Comparison of ENCODE assay signal across 8 cellular contexts in genomic region chr2:26847663-26848335, GRCh38. TPM values are rescaled to one million over a fixed set of nuclear protein-coding genes. Genes with fewer than 3 reads are reported as not detected.
DNase-seq lines count a peak whose midpoint lies in the region; ATAC-seq and TF ChIP-seq lines count a peak whose summit lies in the region.

TSS of gene DPYSL5 (plus strand) at chr2:26848132. CDS start at chr2:26898500, 50,368 bp downstream.

- peak within 1 kb of the TSS; percentile 89 for H2BK5ac ChIP-seq in neuronal stem cell (ENCODE audit: low read length)

- peak within 1 kb of the TSS; percentile 84 for H2BK15ac ChIP-seq in neuronal stem cell (ENCODE audit: low read length)

- H3K4me1 ChIP-seq in HUES6 (ENCODE audit: control insufficient read depth, insufficient read depth, low read length) (peaks cover 3% of the 10 kb centered on the region; the same call in 1 of the 2 replicates), Panc1 (ENCODE audit: control insufficient read depth, insufficient read depth, low read length) (peaks cover 4% of the 10 kb centered on the region; the same call in 1 of the 2 replicates), neuronal stem cell (ENCODE audit: control insufficient read depth in 2 of 2, insufficient read depth in 1 of 2, low read depth in 1 of 2, low read length in 2 of 2) (peaks cover 18 to 29% of the 10 kb centered on the region in 2 donors)

- CTCF ChIA-PET in Panc1 (lab: Charles Lee): interaction anchor here (1.9 kb wide), 1 partner anchor 95 kb away, joined by 5 read pairs; no protein-coding TSS in a partner anchor

- in situ Hi-C loops in Panc1 (cut with HindIII; ENCODE audit: low pct_unique_long_range_greater_than_20kb, low sequenced_read_pairs): no loop called here

- H3K4ac ChIP-seq in neuronal stem cell (ENCODE audit: low read length): peak within 1 kb of the TSS; percentile 90

- H3K36me3 ChIP-seq in HUES6 (ENCODE audit: control insufficient read depth, insufficient read depth, low read length) (no peaks in the 10 kb centered on the region), Panc1 (ENCODE audit: control insufficient read depth, insufficient read depth, low read length) (no peaks in the 10 kb centered on the region), neuronal stem cell (replicated peaks in 1 of 2; ENCODE audit: control insufficient read depth in 2 of 2, insufficient read depth in 2 of 2, low read length in 2 of 2) (peaks cover 3 to 27% of the 10 kb centered on the region in 2 donors)

- POLR2A ChIA-PET in Panc1 (lab: Charles Lee): no interaction called here

- H3K27me3 ChIP-seq in HUES6 (ENCODE audit: control insufficient read depth, insufficient read depth, low read length) (peaks cover 84% of the 10 kb centered on the region), Panc1 (ENCODE audit: control insufficient read depth, insufficient read depth, low read length) (peaks cover 34% of the 10 kb centered on the region), dorsolateral prefrontal cortex (peaks cover 0 to 33% (median 4%) of the 10 kb centered on the region in 45 donors), neuronal stem cell (ENCODE audit: control insufficient read depth in 3 of 3, insufficient read depth in 3 of 3, low read depth in 1 of 3, low read length in 3 of 3) (peaks cover 0 to 14% (median 3%) of the 10 kb centered on the region in 3 experiments)

- BruUV-seq in Panc1 (replicated peaks; lab: Mats Ljungman, UMichigan): no TSS peak

- no peak for TF ChIP-seq CTCF in Panc1 (IDR thresholded peaks at IDR 0.05)
- peak in 6 of 56 donors; percentile 8 to 25 (median 16) for TF ChIP-seq CTCF in dorsolateral prefrontal cortex (IDR thresholded peaks at IDR 0.05 in 54 of 56, conservative IDR thresholded peaks at IDR 0.05 in 2 of 56; ENCODE audit: low read depth in 1 of 56, partially characterized antibody in 56 of 56)

- H3K23ac ChIP-seq in neuronal stem cell (ENCODE audit: low read depth, low read length, poor library complexity): peak within 1 kb of the TSS; percentile 82

- H2AFZ ChIP-seq in neuronal stem cell (ENCODE audit: low read length): peak within 1 kb of the TSS; percentile 89

- H2AK5ac ChIP-seq in neuronal stem cell (ENCODE audit: low read depth, low read length): peak within 1 kb of the TSS; percentile 95

- DNase-seq in AG08396 (ENCODE audit: low spot score): peak; percentile 22
- no peak for DNase-seq in Panc1 (ENCODE audit: low read depth, low spot score)
- peak; percentile 59 to 90 (median 74) for DNase-seq in dorsolateral prefrontal cortex
- peak; percentile 97 for DNase-seq in neuronal stem cell (ENCODE audit: low spot score)
- no peak for DNase-seq in activated effector memory CD4-positive, alpha-beta T cell treated with anti-CD3 and anti-CD28 coated beads, Interleukin-2, amount 50 U/mL, for 16 hours
- DNase-seq in left lobe of liver (ENCODE audit: low spot score): no peak

- H3K27ac ChIP-seq in HUES6 (ENCODE audit: low read depth, low read length): no peak within 1 kb of the TSS
- no peak within 1 kb of the TSS for H3K27ac ChIP-seq in Panc1 (ENCODE audit: low read length)
- H3K27ac ChIP-seq in dorsolateral prefrontal cortex: peak within 1 kb of the TSS in 56 of 59 donors; percentile 24 to 93 (median 85)
- H3K27ac ChIP-seq in neuronal stem cell (replicated peaks; ENCODE audit: low read length): peak within 1 kb of the TSS; percentile 53

- ATAC-seq in Panc1: peak; percentile 60
- ATAC-seq in GM18873 (IDR thresholded peaks at IDR 0.05; ENCODE audit: low FRiP score, unreplicated experiment): no peak
- ATAC-seq in left lobe of liver: no peak

- peak within 1 kb of the TSS; percentile 96 for H3K14ac ChIP-seq in neuronal stem cell (ENCODE audit: low read length)

- intact Hi-C loops in Panc1 (cut with micrococcal nuclease; ENCODE audit: unreplicated experiment) (loop anchor here (2.0 to 5.0 kb wide), 3 partner anchors 75 to 170 kb away; no protein-coding TSS in a partner anchor), dorsolateral prefrontal cortex (cut with DNase I) (loop anchor here (1.0 to 10.0 kb wide), 7 partner anchors 75 to 447 kb away; partner anchors contain the start of gene KHK (in 1 of the 2))

- H4K8ac ChIP-seq in neuronal stem cell (ENCODE audit: low read depth, low read length): no peak within 1 kb of the TSS

- H3K18ac ChIP-seq in neuronal stem cell (ENCODE audit: low read length): peak within 1 kb of the TSS; percentile 98

- no peaks in the 10 kb centered on the region for H3K9me3 ChIP-seq in HUES6 (ENCODE audit: control insufficient read depth, insufficient read depth, low read depth, low read length)
- no peaks in the 10 kb centered on the region for H3K9me3 ChIP-seq in Panc1 (ENCODE audit: control insufficient read depth, insufficient read depth, low read depth, low read length)
- H3K9me3 ChIP-seq in neuronal stem cell (replicated peaks in 1 of 2; ENCODE audit: control insufficient read depth in 2 of 2, insufficient read depth in 1 of 2, low read depth in 1 of 2, low read length in 2 of 2): no peaks in the 10 kb centered on the region

- H2BK120ac ChIP-seq in neuronal stem cell (ENCODE audit: low read depth, low read length): peak within 1 kb of the TSS; percentile 87

- peak within 1 kb of the TSS; percentile 82 for H4K91ac ChIP-seq in neuronal stem cell (ENCODE audit: low read depth, low read length, poor library complexity)

- peak within 1 kb of the TSS; percentile 98 for H3K4me2 ChIP-seq in neuronal stem cell (ENCODE audit: insufficient read depth, low read length, poor library complexity, severe bottlenecking)

- H2BK12ac ChIP-seq in neuronal stem cell (ENCODE audit: low read length): peak within 1 kb of the TSS; percentile 78

- peaks cover 2% of the 10 kb centered on the region for H3K79me1 ChIP-seq in neuronal stem cell (ENCODE audit: low read depth, low read length)

- peak within 1 kb of the TSS; percentile 76 for H3K4me3 ChIP-seq in HUES6 (ENCODE audit: low read depth, low read length)
- H3K4me3 ChIP-seq in Panc1 (ENCODE audit: low read depth in 2 of 2, low read length in 2 of 2): peak within 1 kb of the TSS; percentile 29 to 36
- peak within 1 kb of the TSS; percentile 54 to 85 (median 74) for H3K4me3 ChIP-seq in dorsolateral prefrontal cortex
- peak within 1 kb of the TSS; percentile 90 to 99 for H3K4me3 ChIP-seq in neuronal stem cell (ENCODE audit: low read length in 2 of 2)

- H3K9ac ChIP-seq in HUES6 (ENCODE audit: low read length): no peak within 1 kb of the TSS
- H3K9ac ChIP-seq in neuronal stem cell (ENCODE audit: low read depth, low read length, poor library complexity): peak within 1 kb of the TSS; percentile 97

- no CpG with 5 or more reads among the region's 82 CpGs for WGBS in neuronal stem cell (ENCODE audit: extremely low coverage in 2 of 2, insufficient read length in 2 of 2, insufficient replicate concordance in 1 of 2), 2 donors

RNA-seq across cellular contexts. Expression of gene DPYSL5, which starts in this region (rescaled TPM):
- 0.31 TPM for total RNA-seq in Panc1 (2021; ENCODE audit: unreplicated experiment)
- 0.36 TPM for polyA plus RNA-seq in Panc1 (2012; ENCODE audit: insufficient read length)
- 100 to 1,000 TPM in 5 of 120 experiments, 10 to 100 TPM in 115; 22.2 to 161 (median 47.4) TPM for total RNA-seq in dorsolateral prefrontal cortex
- polyA plus RNA-seq in neuronal stem cell (2013, experiment 1 of 2): 77.1 TPM
- 77.6 TPM for polyA plus RNA-seq in neuronal stem cell (2013, experiment 2 of 2)
- not detected for total RNA-seq in left lobe of liver

Comparison
In these comparisons a context has a peak if more than half of its experiments do, and no peak if none do; other contexts are left out.
1. RNA of gene DPYSL5 (total RNA-seq): 22.2 to 161 TPM in dorsolateral prefrontal cortex; 0.31 TPM in Panc1 (single experiment) and not detected in left lobe of liver (single experiment); every median in the first group is over 10 times any median in the second.
2. Peak in ATAC-seq and H3K4me3 ChIP-seq in Panc1; RNA of the gene not detected or under 1 TPM.
3. DNase-seq: peak in AG08396 (single experiment), dorsolateral prefrontal cortex (10 of 10) and neuronal stem cell (single experiment); none in Panc1 (single experiment), activated effector memory CD4-positive, alpha-beta T cell treated with anti-CD3 and anti-CD28 coated beads, Interleukin-2, amount 50 U/mL, for 16 hours (single experiment) and left lobe of liver (single experiment).
4. H3K27ac ChIP-seq: peak in dorsolateral prefrontal cortex (56 of 59) and neuronal stem cell (single experiment); none in HUES6 (single experiment) and Panc1 (single experiment).
5. H3K4me3 ChIP-seq: peak in every context shown above with its lines; median percentile 94 in neuronal stem cell; 76 in HUES6; 74 in dorsolateral prefrontal cortex; 32 in Panc1.